Comparison of ENCODE assay signal across 17 cellular contexts in the genomic region with DNA sequence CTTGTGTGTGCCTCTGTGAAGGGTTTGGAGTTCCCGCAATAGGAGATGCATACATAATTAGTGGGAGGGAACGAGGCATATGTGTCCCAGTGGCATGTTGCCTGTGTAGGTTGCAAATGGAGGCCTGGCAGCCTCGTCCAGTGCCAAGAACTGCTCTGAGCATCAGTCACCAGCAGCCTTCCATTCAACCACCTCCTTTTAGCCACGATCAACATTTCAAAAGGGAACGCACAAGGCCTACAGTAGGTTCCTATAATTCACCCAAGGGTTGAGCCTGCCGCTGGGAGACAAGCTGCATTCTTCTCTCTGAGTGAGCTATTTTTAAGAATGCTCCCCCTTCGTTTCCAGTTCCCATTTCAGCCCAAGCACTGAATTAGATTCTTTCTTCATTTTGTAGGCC.
DNase-seq lines count a peak whose midpoint lies in the region; ATAC-seq and TF ChIP-seq lines count a peak whose summit lies in the region.
"Had no signal": no experiment of that assay in that cellular context is flagged by ENCODE, and none has a peak within 500 bp of the region (broad histone marks: within the 10 kb centered on the region; RNA-seq: fewer than 3 reads in every experiment).

No MANE protein-coding gene starts in this region.

- H3K4me1 ChIP-seq in CD4-positive, CD25-positive, alpha-beta regulatory T cell (ENCODE audit: control insufficient read depth, insufficient read depth, low read length, poor library complexity, severe bottlenecking) = peaks cover 21% of the 10 kb centered on the region
- peaks cover 3 to 45% (median 28%) of the 10 kb centered on the region in 9 donors for H3K4me1 ChIP-seq in heart right ventricle
- H3K4me1 ChIP-seq: pancreas had no signal

- no peaks in the 10 kb centered on the region for H3K9me3 ChIP-seq in CD4-positive, CD25-positive, alpha-beta regulatory T cell (ENCODE audit: control insufficient read depth in 2 of 2, low read length in 2 of 2)
- peaks cover 0 to 11% (median 0%) of the 10 kb centered on the region in 11 donors for H3K9me3 ChIP-seq in heart right ventricle
- H3K9me3 ChIP-seq: pancreas had no signal

- peak overlapping the region in 2 of 3 donors; percentile 54 to 62 for H3K27ac Mint-ChIP-seq in CD4-positive, CD25-positive, alpha-beta regulatory T cell
- H3K27ac Mint-ChIP-seq: activated naive CD4-positive, alpha-beta T cell treated with anti-CD3 and anti-CD28 coated beads, Interleukin-2, amount 50 U/mL, for 72 hours; T-helper 2 cell treated with Interferon-gamma antibody and Interleukin-4, amounts not matched to agents 5 μg/mL and 100 μg/mL, for 36 hours had no signal

- H3K27ac ChIP-seq in CD4-positive, CD25-positive, alpha-beta regulatory T cell (ENCODE audit: insufficient read depth, low read length, poor library complexity, severe bottlenecking) = no peak overlapping the region
- H3K27ac ChIP-seq in heart right ventricle = peak overlapping the region in 6 of 10 donors; percentile 18 to 62 (median 41)
- H3K27ac ChIP-seq: pancreas had no signal

- WGBS in heart right ventricle, 2 donors = 41 to 49% methylated on average over 7 of the region's 7 CpGs

- no peak overlapping the region for H3K4me3 ChIP-seq in CD4-positive, CD25-positive, alpha-beta regulatory T cell (ENCODE audit: low read depth, low read length)
- no peak overlapping the region for H3K4me3 ChIP-seq in heart right ventricle
- H3K4me3 ChIP-seq: pancreas, stomach had no signal

- H3K9me3 Mint-ChIP-seq in CD4-positive, CD25-positive, alpha-beta regulatory T cell = peaks cover 0 to 4% (median 0%) of the 10 kb centered on the region in 7 donors

- intact Hi-C loops in heart right ventricle (cut with DNase I) = no loop called here

- H3K27me3 Mint-ChIP-seq in CD4-positive, CD25-positive, alpha-beta regulatory T cell = peaks cover under 1% of the 10 kb centered on the region

- H3K36me3 Mint-ChIP-seq in CD4-positive, CD25-positive, alpha-beta regulatory T cell = no peaks in the 10 kb centered on the region

- no peak overlapping the region for H3K4me3 Mint-ChIP-seq in CD4-positive, CD25-positive, alpha-beta regulatory T cell
- H3K4me3 Mint-ChIP-seq: T-helper 2 cell treated with Interferon-gamma antibody and Interleukin-4, amounts not matched to agents 5 μg/mL and 100 μg/mL, for 36 hours had no signal

- H3K4me1 Mint-ChIP-seq in CD4-positive, CD25-positive, alpha-beta regulatory T cell = peaks cover 14 to 41% (median 28%) of the 10 kb centered on the region in 4 donors

- TF ChIP-seq CTCF in heart right ventricle (IDR thresholded peaks at IDR 0.05) = no peak

- no peak for DNase-seq in CD4-positive, CD25-positive, alpha-beta regulatory T cell
- DNase-seq in RPMI7951 (ENCODE audit: low read depth) (peak; percentile 42), heart right ventricle (no peak), occipital lobe (lab: John Stamatoyannopoulos, UW) (peak; percentile 51), NCI-H1092 treated with DMSO at 0.1 percent for 48 hours (lab: John Stamatoyannopoulos, UW) (no peak)
- DNase-seq: activated CD4-positive, alpha-beta T cell treated with anti-CD3 and anti-CD28 coated beads, Interleukin-2, amount 50 U/mL, for 1 hour; activated T-cell treated with anti-CD3 and anti-CD28 coated beads, Interleukin-2, amount 50 U/mL, for 1 hour; NCI-H748 treated with DMSO at 0.1 percent for 48 hours; pancreas; SIG-M5; stimulated activated CD4-positive, alpha-beta T cell treated with anti-CD3 and anti-CD28 coated beads, Interleukin-12 subunit alpha, Interleukin-12 subunit beta, amount 100 ng/mL, for 4 hours; stomach had no signal

- no peaks in the 10 kb centered on the region for H3K36me3 ChIP-seq in CD4-positive, CD25-positive, alpha-beta regulatory T cell (ENCODE audit: control insufficient read depth, insufficient read depth, low read length)
- no peaks in the 10 kb centered on the region for H3K36me3 ChIP-seq in heart right ventricle
- H3K36me3 ChIP-seq: pancreas, stomach had no signal

- ATAC-seq in CD4-positive, CD25-positive, alpha-beta regulatory T cell (ENCODE audit: low read depth in 2 of 2) = no peak
- ATAC-seq in heart right ventricle = peak in 4 of 8 donors; percentile 21 to 28 (median 21)
- ATAC-seq in GM18520 (IDR thresholded peaks at IDR 0.05; ENCODE audit: unreplicated experiment) = no peak
- ATAC-seq in GM21526 (IDR thresholded peaks at IDR 0.05; ENCODE audit: low FRiP score, unreplicated experiment) = no peak
- ATAC-seq in GM19351 (IDR thresholded peaks at IDR 0.05; ENCODE audit: unreplicated experiment) = no peak
- ATAC-seq: activated naive CD4-positive, alpha-beta T cell treated with anti-CD3 and anti-CD28 coated beads, Interleukin-2, amount 50 U/mL, for 72 hours had no signal

- H3K27me3 ChIP-seq in CD4-positive, CD25-positive, alpha-beta regulatory T cell (ENCODE audit: control insufficient read depth, insufficient read depth, low read length) = peaks cover 1% of the 10 kb centered on the region
- no peaks in the 10 kb centered on the region for H3K27me3 ChIP-seq in heart right ventricle
- H3K27me3 ChIP-seq: pancreas, stomach had no signal

Comparison
In these comparisons a context has a peak if more than half of its experiments do, and no peak if none do; other contexts are left out.
1. DNase-seq: peak in RPMI7951 (single experiment) and occipital lobe (single experiment); none in CD4-positive, CD25-positive, alpha-beta regulatory T cell (0 of 3), heart right ventricle (0 of 2) and NCI-H1092 treated with DMSO at 0.1 percent for 48 hours (single experiment).